16 cellular contexts compared by ENCODE assay signal in the genomic region with DNA sequence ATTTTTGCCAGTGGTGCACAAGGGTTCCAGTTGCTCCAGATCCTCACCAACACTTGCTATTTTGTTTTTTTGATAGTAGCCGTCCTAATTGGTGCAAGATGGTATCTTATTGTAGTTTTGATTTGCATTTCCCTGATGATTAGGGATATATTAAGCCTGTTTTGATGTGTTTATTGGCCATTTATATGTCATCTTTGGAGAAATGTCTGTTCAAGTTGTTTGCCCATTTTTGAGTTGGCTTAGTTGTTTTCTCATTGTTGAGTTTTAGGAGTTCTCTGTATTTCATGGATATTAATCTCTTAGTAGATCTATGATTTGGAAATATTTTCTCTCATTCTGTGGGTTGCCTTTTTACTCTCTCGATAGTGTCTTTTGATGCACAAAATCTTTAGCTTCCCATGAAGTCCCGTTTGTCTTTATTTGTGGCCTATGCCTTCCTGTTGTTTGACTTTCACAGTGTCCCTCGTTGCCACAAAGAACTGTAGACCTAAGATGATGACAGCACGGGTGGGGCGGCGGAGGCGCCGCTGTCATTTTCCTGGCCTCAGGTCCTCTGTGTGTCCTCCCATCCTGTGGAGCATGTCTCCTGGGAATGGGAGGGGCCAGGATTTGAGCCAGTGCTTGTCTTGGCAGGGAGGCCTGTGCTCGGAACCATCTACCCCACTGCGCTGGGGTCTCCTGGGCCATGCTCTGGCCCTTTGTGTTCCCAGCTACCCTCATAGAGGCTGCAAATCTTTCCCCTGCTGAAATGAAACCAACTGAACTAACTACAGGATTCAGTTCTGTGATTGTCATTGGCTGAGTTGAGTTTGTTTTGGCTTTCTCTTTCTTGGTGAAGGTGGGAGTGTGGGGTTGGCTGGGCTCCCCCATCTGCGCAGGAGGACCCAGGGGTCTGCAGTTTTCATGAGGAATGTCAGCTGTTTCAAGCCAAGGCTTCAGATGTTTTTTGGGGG. TPM values are rescaled to one million over a fixed set of nuclear protein-coding genes. Genes with fewer than 3 reads are reported as not detected.
DNase-seq lines count a peak whose midpoint lies in the region; ATAC-seq, FAIRE-seq and TF ChIP-seq lines count a peak whose summit lies in the region.
"Had no signal": no experiment of that assay in that cellular context is flagged by ENCODE, and none has a peak within 500 bp of the region (broad histone marks: within the 10 kb centered on the region; RNA-seq: fewer than 3 reads in every experiment).

No MANE protein-coding gene starts in this region.

- DNase-seq in ascending aorta (ENCODE audit: low spot score in 2 of 2) (no peak), right cardiac atrium (peak; percentile 86 to 91 (median 91)), sciatic nerve (ENCODE audit: low spot score) (no peak), GM19239 (ENCODE audit: insufficient read length, low spot score) (no peak), amygdala (lab: John Stamatoyannopoulos, UW) (no peak), UCSD-AML1 (lab: John Stamatoyannopoulos, UW; ENCODE audit: unreplicated experiment) (no peak), islet precursor cell (no peak)
- DNase-seq: activated CD4-positive, alpha-beta memory T cell treated with anti-CD3 and anti-CD28 coated beads, Interleukin-2, amount 10 ng/mL, durations not matched to agents 7 days and 5 days; activated effector memory CD4-positive, alpha-beta T cell treated with Interleukin-2 at 50 U/mL for 16 hours; Calu3; IMR-90; NCI-H2171 treated with DMSO at 0.1 percent for 48 hours; SIG-M5 had no signal

- peak overlapping the region; percentile 52 for H3K4me3 ChIP-seq in BLaER1
- peak overlapping the region in 1 of 2 donors; percentile 27 for H3K4me3 ChIP-seq in ascending aorta
- no peak overlapping the region for H3K4me3 ChIP-seq in right cardiac atrium (ENCODE audit: low read length)

- H3K4me2 ChIP-seq in BLaER1, result peak overlapping the region; percentile 95

- peaks cover 60% of the 10 kb centered on the region for H3K36me3 ChIP-seq in BLaER1
- peaks cover 8 to 12% of the 10 kb centered on the region in 2 donors for H3K36me3 ChIP-seq in ascending aorta

- H3K9me3 ChIP-seq in BLaER1, result peaks cover 7% of the 10 kb centered on the region; the same call in 1 of the 2 replicates
- H3K9me3 ChIP-seq in ascending aorta, result no peaks in the 10 kb centered on the region
- no peaks in the 10 kb centered on the region for H3K9me3 ChIP-seq in right cardiac atrium (ENCODE audit: control insufficient read depth, low read length)

- no peak for TF ChIP-seq CTCF in ascending aorta (IDR thresholded peaks at IDR 0.05)

- intact Hi-C loops in ascending aorta (cut with DNase I), result no loop called here
- intact Hi-C loops in right cardiac atrium (cut with DNase I), result no loop called here
- intact Hi-C loops in sciatic nerve (cut with DNase I), result no loop called here

- peak overlapping the region; percentile 68; the same call in 1 of the 2 replicates for H3K9ac ChIP-seq in BLaER1

- H4K20me1 ChIP-seq in BLaER1, result peaks cover 100% of the 10 kb centered on the region

- H3K27ac ChIP-seq in BLaER1, result peak overlapping the region; percentile 70
- H3K27ac ChIP-seq in ascending aorta, result peak overlapping the region; percentile 45 to 61
- H3K27ac ChIP-seq in right cardiac atrium (ENCODE audit: low read length), result peak overlapping the region; percentile 88

- H3K27me3 ChIP-seq in BLaER1 (no peaks in the 10 kb centered on the region), ascending aorta (no peaks in the 10 kb centered on the region), right cardiac atrium (ENCODE audit: control insufficient read depth, insufficient read depth) (no peaks in the 10 kb centered on the region)

- peak; percentile 80 to 91 for ATAC-seq in right cardiac atrium
- peak; percentile 29 for ATAC-seq in sciatic nerve

- FAIRE-seq in GM19239 (lab: Jason Lieb, UNC), result no peak
- FAIRE-seq: GM18507, urothelium cell line had no signal

- peaks cover 90% of the 10 kb centered on the region for H3K4me1 ChIP-seq in BLaER1
- H3K4me1 ChIP-seq in ascending aorta, result peaks cover 15 to 65% of the 10 kb centered on the region in 2 donors
- H3K4me1 ChIP-seq in right cardiac atrium (ENCODE audit: control insufficient read depth, insufficient read depth, low read length), result peaks cover 18% of the 10 kb centered on the region

- WGBS in right cardiac atrium, result 38% methylated on average over 12 of the region's 12 CpGs

RNA-seq across cellular contexts. Expression of a gene that starts 33.7 kb away (rescaled TPM):
- total RNA-seq in ascending aorta (130 TPM), right cardiac atrium (10 to 100 TPM; 61.6 to 88.8 (median 75.4) TPM), sciatic nerve (55.2 TPM)
- polyA plus RNA-seq in right cardiac atrium, result 57.1 TPM

Comparison
In these comparisons a context has a peak if more than half of its experiments do, and no peak if none do; other contexts are left out.
1. DNase-seq: peak in right cardiac atrium (3 of 3); none in ascending aorta (0 of 2), sciatic nerve (single experiment), GM19239 (single experiment), amygdala (0 of 56), UCSD-AML1 (single experiment) and islet precursor cell (single experiment).
2. Peak in every context shown above with its lines, with median percentiles within 50 percentile points of each other: H3K27ac ChIP-seq.